Comparison of ENCODE assay signal across 8 cellular contexts in the genomic region with DNA sequence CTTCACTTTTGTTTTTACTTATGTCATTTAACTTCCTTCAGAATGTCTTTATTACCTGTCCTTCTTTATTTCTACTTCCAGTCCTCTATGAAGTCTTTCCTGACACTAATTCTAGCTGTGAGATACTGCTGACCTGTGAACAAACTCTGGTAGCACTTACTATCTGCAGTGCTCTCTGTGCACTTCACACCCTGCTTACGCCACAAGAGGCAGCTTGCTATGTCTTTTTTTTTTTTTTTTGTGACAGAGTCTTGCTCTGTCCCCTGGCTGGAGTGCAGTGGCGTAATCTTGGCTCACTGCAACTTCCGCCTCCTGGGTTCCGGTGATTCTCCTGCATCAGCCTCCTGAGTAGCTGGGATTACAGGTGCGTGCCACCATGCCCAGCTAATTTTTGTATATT. TPM values are rescaled to one million over a fixed set of nuclear protein-coding genes. Genes with fewer than 3 reads are reported as not detected.
A peak's percentile ranks its signal among the peaks of the same experiment; 100 is the strongest.
DNase-seq lines count a peak whose midpoint lies in the region; ATAC-seq, FAIRE-seq and TF ChIP-seq lines count a peak whose summit lies in the region.

No MANE protein-coding gene starts in this region.

- TF ChIP-seq POLR2A in lower leg skin (IDR thresholded peaks at IDR 0.05) (no peak), ovary (IDR thresholded peaks at IDR 0.05) (no peak)

- H3K4me1 ChIP-seq in astrocyte (ENCODE audit: insufficient read depth, low read length) = peaks cover 14% of the 10 kb centered on the region
- peaks cover 15% of the 10 kb centered on the region for H3K4me1 ChIP-seq in ovary (ENCODE audit: insufficient read depth)

- TF ChIP-seq CTCF in astrocyte (IDR thresholded peaks at IDR 0.05; ENCODE audit: insufficient read depth, low read depth, low read length) (no peak), lower leg skin (IDR thresholded peaks at IDR 0.05) (no peak), ovary (IDR thresholded peaks at IDR 0.05) (no peak)

- DNase-seq in GF-D8 (lab: John Stamatoyannopoulos, UW) (peak; percentile 40), astrocyte (ENCODE audit: low read depth) (no peak), naive B cell (no peak), lower leg skin (ENCODE audit: low spot score in 2 of 2) (no peak), ovary (no peak), A172 (ENCODE audit: low spot score) (no peak)
- DNase-seq in activated CD4-positive, alpha-beta T cell treated with anti-CD3 and anti-CD28 coated beads for 48 hours = no peak

- intact Hi-C loops in lower leg skin (cut with DNase I; ENCODE audit: low total_unique reads) = no loop called here
- intact Hi-C loops in ovary (cut with DNase I) = no loop called here

- peak overlapping the region; percentile 57 for H3K4me2 ChIP-seq in astrocyte (ENCODE audit: low read length)

- peaks cover 40% of the 10 kb centered on the region for H3K79me2 ChIP-seq in astrocyte (ENCODE audit: insufficient read depth, low read length)

- 71 to 81% methylated on average over 5 of the region's 5 CpGs for WGBS in lower leg skin, 2 donors
- WGBS in ovary, 3 donors = 91 to 92% (median 91%) methylated on average over 5 of the region's 5 CpGs

- peak; percentile 36 to 51 for ATAC-seq in naive B cell (ENCODE audit: low read depth in 2 of 2)

- no peak for FAIRE-seq in astrocyte (lab: Jason Lieb, UNC)

- H3K27me3 Mint-ChIP-seq in IgD-negative memory B cell (no peaks in the 10 kb centered on the region), astrocyte (ENCODE audit: low read depth, unreplicated experiment) (no peaks in the 10 kb centered on the region), naive B cell (no peaks in the 10 kb centered on the region)

- H2AFZ ChIP-seq in astrocyte (ENCODE audit: low read depth, low read length) = no peak overlapping the region

- H3K4me1 Mint-ChIP-seq in IgD-negative memory B cell = peaks cover 59 to 66% (median 60%) of the 10 kb centered on the region in 3 donors
- peaks cover 42% of the 10 kb centered on the region for H3K4me1 Mint-ChIP-seq in astrocyte (ENCODE audit: low read depth, unreplicated experiment)
- peaks cover 63 to 92% (median 85%) of the 10 kb centered on the region in 3 donors for H3K4me1 Mint-ChIP-seq in naive B cell

- no peaks in the 10 kb centered on the region for H3K9me3 Mint-ChIP-seq in IgD-negative memory B cell
- no peaks in the 10 kb centered on the region for H3K9me3 Mint-ChIP-seq in astrocyte (ENCODE audit: unreplicated experiment)
- no peaks in the 10 kb centered on the region for H3K9me3 Mint-ChIP-seq in naive B cell

- H3K36me3 ChIP-seq in astrocyte (ENCODE audit: insufficient read depth, low read length) (no peaks in the 10 kb centered on the region), ovary (no peaks in the 10 kb centered on the region)

- no peak overlapping the region for H3K4me3 ChIP-seq in astrocyte (ENCODE audit: insufficient read depth, low read depth, low read length)
- H3K4me3 ChIP-seq in lower leg skin (ENCODE audit: low read depth, poor library complexity, severe bottlenecking) = no peak overlapping the region
- H3K4me3 ChIP-seq in ovary = no peak overlapping the region

- H3K9ac ChIP-seq in astrocyte (ENCODE audit: low read length) = no peak overlapping the region

- H3K36me3 Mint-ChIP-seq in IgD-negative memory B cell (peaks cover 3% of the 10 kb centered on the region), astrocyte (ENCODE audit: low read depth, unreplicated experiment) (peaks cover 2% of the 10 kb centered on the region), naive B cell (no peaks in the 10 kb centered on the region)

- H3K27ac Mint-ChIP-seq in IgD-negative memory B cell (peak overlapping the region; percentile 1 to 71 (median 37)), astrocyte (ENCODE audit: unreplicated experiment) (peak overlapping the region; percentile 21), naive B cell (peak overlapping the region; percentile 39 to 95 (median 70))

- no peaks in the 10 kb centered on the region for H3K9me3 ChIP-seq in astrocyte (ENCODE audit: insufficient read depth, low read depth, low read length)
- H3K9me3 ChIP-seq in ovary = no peaks in the 10 kb centered on the region

- H3K27ac ChIP-seq in astrocyte (ENCODE audit: low read depth, low read length) (no peak overlapping the region), ovary (no peak overlapping the region)

- H3K27me3 ChIP-seq in astrocyte (ENCODE audit: insufficient read depth, low read length) (no peaks in the 10 kb centered on the region), ovary (no peaks in the 10 kb centered on the region)

- peaks cover 6% of the 10 kb centered on the region for H4K20me1 ChIP-seq in astrocyte (ENCODE audit: insufficient read depth, low read length)

- peak overlapping the region in 2 of 4 donors; percentile 58 to 79 for H3K4me3 Mint-ChIP-seq in IgD-negative memory B cell
- no peak overlapping the region for H3K4me3 Mint-ChIP-seq in astrocyte (ENCODE audit: unreplicated experiment)
- peak overlapping the region; percentile 33 to 88 (median 71) for H3K4me3 Mint-ChIP-seq in naive B cell

- TF ChIP-seq EP300 in ovary (IDR thresholded peaks at IDR 0.05) = no peak

RNA-seq across cellular contexts. Expression of gene STIM1, which starts 10.7 kb away (rescaled TPM):
- 22.1 TPM for polyA plus RNA-seq in IgD-negative memory B cell
- total RNA-seq in astrocyte = 42.9 and 49.3 TPM in 2 replicates
- 10 to 100 TPM; 29.1 to 51.9 (median 35.0) TPM for polyA plus RNA-seq in naive B cell (ENCODE audit: low read depth in 6 of 6)
- 10 to 100 TPM; 43.7 to 75.9 (median 64.9) TPM for total RNA-seq in lower leg skin
- 10 to 100 TPM; 26.1 to 68.5 (median 58.7) TPM for total RNA-seq in ovary
- 10 to 100 TPM; 54.7 to 75.2 TPM for polyA plus RNA-seq in ovary
- 23.6 and 27.1 TPM in 2 replicates for total RNA-seq in A172 (2014; rRNA removed; shearing (Covaris generic))

RNA-seq across cellular contexts. Expression of gene RHOG, which starts 25.4 kb away (rescaled TPM):
- polyA plus RNA-seq in IgD-negative memory B cell (199 TPM), naive B cell (ENCODE audit: low read depth in 6 of 6) (100 to 1,000 TPM in 5 of 6 donors, 10 to 100 TPM in 1; 88.9 to 144 (median 117) TPM), ovary (10 to 100 TPM; 23.3 to 41.0 TPM)
- total RNA-seq in astrocyte (54.5 and 54.7 TPM in 2 replicates), lower leg skin (10 to 100 TPM; 57.0 to 75.9 (median 64.0) TPM), ovary (10 to 100 TPM; 23.6 to 49.2 (median 39.6) TPM)
- 40.6 and 50.9 TPM in 2 replicates for total RNA-seq in A172 (2014; rRNA removed; shearing (Covaris generic))

RNA-seq across cellular contexts. Expression of gene PGAP2, which starts 57.8 kb away (rescaled TPM):
- polyA plus RNA-seq in IgD-negative memory B cell = 20.1 TPM
- 22.4 and 22.5 TPM in 2 replicates for total RNA-seq in astrocyte
- polyA plus RNA-seq in naive B cell (ENCODE audit: low read depth in 6 of 6) = 10 to 100 TPM; 16.6 to 29.1 (median 19.3) TPM
- 10 to 100 TPM; 45.6 to 59.6 (median 51.9) TPM for total RNA-seq in lower leg skin
- total RNA-seq in ovary = 10 to 100 TPM in 5 of 7 donors, 1 to 10 TPM in 2; 7.7 to 17.6 (median 10.9) TPM
- polyA plus RNA-seq in ovary = 10 to 100 TPM; 13.1 to 15.3 TPM
- total RNA-seq in A172 (2014; rRNA removed; shearing (Covaris generic)) = 15.4 and 16.6 TPM in 2 replicates
